16 cellular contexts compared by ENCODE assay signal in genomic region chr3:172569128-172570008, GRCh38. TPM values are rescaled to one million over a fixed set of nuclear protein-coding genes. Genes with fewer than 3 reads are reported as not detected.
DNase-seq lines count a peak whose midpoint lies in the region; ATAC-seq, FAIRE-seq and TF ChIP-seq lines count a peak whose summit lies in the region.
"Had no signal": no experiment of that assay in that cellular context is flagged by ENCODE, and none has a peak within 500 bp of the region (broad histone marks: within the 10 kb centered on the region; RNA-seq: fewer than 3 reads in every experiment).

No MANE protein-coding gene starts in this region.

- H3K4me1 ChIP-seq in DND-41 (ENCODE audit: insufficient read depth, low read length) = no peaks in the 10 kb centered on the region
- H3K4me1 ChIP-seq in K562 (replicated peaks in 1 of 2; ENCODE audit: control insufficient read depth in 2 of 2, insufficient read depth in 2 of 2, low read length in 2 of 2) = no peaks in the 10 kb centered on the region
- peaks cover 0 to 13% (median 6%) of the 10 kb centered on the region in 4 donors for H3K4me1 ChIP-seq in right lobe of liver

- ATAC-seq in DND-41 (ENCODE audit: insufficient read depth, low read depth) (no peak), K562 (no peak), right lobe of liver (peak; percentile 47 to 83 (median 82)), GM19397 (IDR thresholded peaks at IDR 0.05; ENCODE audit: unreplicated experiment) (no peak)

- POLR2A ChIA-PET in K562 (lab: Yijun Ruan, JAX) = no interaction called here

- H4K20me1 ChIP-seq in DND-41 (ENCODE audit: insufficient read depth, low read length) (no peaks in the 10 kb centered on the region), K562 (replicated peaks; ENCODE audit: control insufficient read depth, insufficient read depth, low read length) (no peaks in the 10 kb centered on the region)

- no peak for FAIRE-seq in K562 (lab: Jason Lieb, UNC)

- H3K4me2 ChIP-seq in DND-41 (ENCODE audit: insufficient read depth, low read length) = no peak overlapping the region
- no peak overlapping the region for H3K4me2 ChIP-seq in K562 (ENCODE audit: insufficient read depth, low read length)

- H3K9ac ChIP-seq in DND-41 (ENCODE audit: low read depth, low read length) = no peak overlapping the region
- H3K9ac ChIP-seq in K562 (ENCODE audit: insufficient read depth in 1 of 2, low read depth in 2 of 2, low read length in 2 of 2) = no peak overlapping the region

- CTCF ChIA-PET in K562 (lab: Yijun Ruan, JAX; ENCODE audit: low intra/inter-chr PET ratio) = no interaction called here

- in situ Hi-C loops in K562 (cut with MboI) = no loop called here

- TF ChIP-seq EP300 in K562 (IDR thresholded peaks at IDR 0.05; ENCODE audit: low read length) = no peak

- H3K27me3 Mint-ChIP-seq in endothelial cell (ENCODE audit: unreplicated experiment) = peaks cover 1% of the 10 kb centered on the region

- no peaks in the 10 kb centered on the region for H3K9me3 Mint-ChIP-seq in endothelial cell (ENCODE audit: unreplicated experiment)

- TF ChIP-seq CTCF in DND-41 (IDR thresholded peaks at IDR 0.05; ENCODE audit: borderline replicate concordance, extremely low read depth, low read length, poor library complexity, severe bottlenecking) (no peak), K562 (IDR thresholded peaks at IDR 0.05 in 2 of 3, conservative IDR thresholded peaks at IDR 0.05 in 1 of 3; ENCODE audit: insufficient read depth in 2 of 3, low read depth in 1 of 3, low read length in 3 of 3) (no peak), right lobe of liver (IDR thresholded peaks at IDR 0.05) (no peak), endothelial cell (IDR thresholded peaks at IDR 0.05; ENCODE audit: unreplicated experiment) (no peak)

- TF ChIP-seq POLR2A in K562 (conservative IDR thresholded peaks at IDR 0.05) (no peak), right lobe of liver (IDR thresholded peaks at IDR 0.05) (no peak)

- no peaks in the 10 kb centered on the region for H3K36me3 ChIP-seq in DND-41 (ENCODE audit: insufficient read depth, low read length)
- H3K36me3 ChIP-seq in K562 (ENCODE audit: control insufficient read depth, insufficient read depth, low read length) = no peaks in the 10 kb centered on the region
- H3K36me3 ChIP-seq in right lobe of liver = no peaks in the 10 kb centered on the region

- intact Hi-C loops in K562 (cut with micrococcal nuclease) (no loop called here), right lobe of liver (cut with DNase I) (no loop called here)

- H3K36me3 Mint-ChIP-seq in endothelial cell (ENCODE audit: low read depth, unreplicated experiment) = peaks cover 7% of the 10 kb centered on the region

- no peak for TF ChIP-seq RAD21 in K562 (CRISPR knock-in tag; conservative IDR thresholded peaks at IDR 0.05 in 1 of 2, IDR thresholded peaks at IDR 0.05 in 1 of 2)

- H3K4me3 ChIP-seq in DND-41 (ENCODE audit: low read depth in 1 of 2, low read length in 2 of 2) (no peak overlapping the region), K562 (no peak overlapping the region), right lobe of liver (no peak overlapping the region)
- H3K4me3 ChIP-seq: SK-N-MC had no signal

- H3K27ac ChIP-seq in DND-41 (ENCODE audit: low read length) = no peak overlapping the region
- H3K27ac ChIP-seq in K562 (ENCODE audit: extremely low read depth, low read depth, low read length) = no peak overlapping the region
- peak overlapping the region in 2 of 3 donors; percentile 35 to 63 for H3K27ac ChIP-seq in right lobe of liver
- H3K27ac ChIP-seq: SK-N-MC had no signal

- no peaks in the 10 kb centered on the region for H3K27me3 ChIP-seq in DND-41 (ENCODE audit: insufficient read depth, low read length, poor library complexity)
- H3K27me3 ChIP-seq in K562 (ENCODE audit: control insufficient read depth in 2 of 2, insufficient read depth in 2 of 2, low read length in 2 of 2) = no peaks in the 10 kb centered on the region
- H3K27me3 ChIP-seq in right lobe of liver = no peaks in the 10 kb centered on the region

- no peak overlapping the region for H3K27ac Mint-ChIP-seq in endothelial cell (ENCODE audit: unreplicated experiment)

- no peak overlapping the region for H3K4me3 Mint-ChIP-seq in endothelial cell (ENCODE audit: unreplicated experiment)

- BruUV-seq in K562 (replicated peaks; lab: Mats Ljungman, UMichigan) = no TSS peak

- H2AFZ ChIP-seq in DND-41 (ENCODE audit: low read depth, low read length) (peak overlapping the region; percentile 47; the same call in 1 of the 2 replicates), K562 (ENCODE audit: low read depth, low read length) (no peak overlapping the region)

- peaks cover 7% of the 10 kb centered on the region for H3K9me3 ChIP-seq in DND-41 (ENCODE audit: insufficient read depth, low read length, severe bottlenecking)
- no peaks in the 10 kb centered on the region for H3K9me3 ChIP-seq in K562 (replicated peaks; ENCODE audit: control insufficient read depth, insufficient read depth, low read depth, low read length)
- peaks cover 0 to 4% (median 0%) of the 10 kb centered on the region in 4 donors for H3K9me3 ChIP-seq in right lobe of liver

- no peaks in the 10 kb centered on the region for H3K79me2 ChIP-seq in DND-41 (ENCODE audit: insufficient read depth, low read length)
- H3K79me2 ChIP-seq in K562 (ENCODE audit: control insufficient read depth, insufficient read depth, low read length) = no peaks in the 10 kb centered on the region

- 6% methylated on average over 4 of the region's 4 CpGs for WGBS in K562 (ENCODE audit: insufficient coverage, low coverage, missing lambda C conversion rate)
- 53% methylated on average over 4 of the region's 4 CpGs for WGBS in right lobe of liver (ENCODE audit: insufficient coverage, low coverage, low lambda C conversion rate, missing lambda C conversion rate)

- DNase-seq in DND-41 (no peak), NCI-H146 treated with DMSO at 0.1 percent for 48 hours (lab: John Stamatoyannopoulos, UW; ENCODE audit: unreplicated experiment) (peak; percentile 26), K562 (ENCODE audit: extremely low read depth in 1 of 4, low spot score in 3 of 4) (no peak), right lobe of liver (no peak), endothelial cell (ENCODE audit: low spot score) (no peak)
- no peak for DNase-seq in activated effector memory CD4-positive, alpha-beta T cell treated with Interleukin-2 at 50 U/mL for 16 hours
- DNase-seq: DMS 273 treated with DMSO at 0.1 percent for 48 hours, GOT3, KG1, NCI-H1105 treated with DMSO at 0.1 percent for 48 hours, NCI-H1930, NCI-H2171, NCI-H446 treated with DMSO at 0.1 percent for 48 hours had no signal

- H3K9me1 ChIP-seq in K562 (ENCODE audit: control insufficient read depth, insufficient read depth, low read length) = no peaks in the 10 kb centered on the region

- peaks cover 2% of the 10 kb centered on the region for H3K4me1 Mint-ChIP-seq in endothelial cell (ENCODE audit: unreplicated experiment)

TF ChIP-seq in K562, 482 proteins besides CTCF, POLR2A, EP300 and RAD21:
- TF ChIP-seq CEBPG (CRISPR knock-in tag; IDR thresholded peaks at IDR 0.05) = no peak
- TF ChIP-seq CEBPG (tag; conservative IDR thresholded peaks at IDR 0.05 in 1 of 2, IDR thresholded peaks at IDR 0.05 in 1 of 2) = peak; percentile 37 to 74; a peak in 3 of 4 replicates
- TF ChIP-seq IRF1 (CRISPR knock-in tag; IDR thresholded peaks at IDR 0.05; ENCODE audit: borderline replicate concordance) = no peak
- peak; percentile 38; the same call in 1 of the 2 replicates for TF ChIP-seq CEBPB (tag; IDR thresholded peaks at IDR 0.05)
- TF ChIP-seq EP400 (IDR thresholded peaks at IDR 0.05) = no peak

RNA-seq across cellular contexts. Expression of gene TNFSF10, which starts 46.1 kb away (rescaled TPM):
- total RNA-seq in K562 (2011; cell fraction: chromatin; rRNA removed; ENCODE audit: low replicate concordance) = not detected in 2 replicates
- 0.53 TPM in 1 of 2 replicates, not detected in the other for total RNA-seq in K562 (2011; cell fraction: nucleolus; rRNA removed)
- total RNA-seq in K562 (2011; cell fraction: nucleoplasm; rRNA removed) = not detected in 2 replicates
- total RNA-seq in K562 (2014; rRNA removed) = 0.33 TPM in 1 of 2 replicates, not detected in the other
- total RNA-seq in K562 (2014; rRNA removed; fragmentation: Illumina TruSeq; extraction: Trizol) = 0.33 and 0.35 TPM in 2 replicates
- total RNA-seq in K562 (2015; rRNA removed; fragmentation: Illumina TruSeq; extraction: Trizol) = 1.3 and 1.4 TPM in 2 replicates
- 0.13 and 0.36 TPM in 2 replicates for total RNA-seq in K562 (2021)
- 0.05 and 0.07 TPM in 2 replicates for polyA plus RNA-seq in K562 (2011; rRNA removed)
- polyA plus RNA-seq in K562 (2011; cell fraction: cytosol; rRNA removed) = not detected in 2 replicates
- not detected in 2 replicates for polyA plus RNA-seq in K562 (2011; cell fraction: nucleus; rRNA removed)
- polyA plus RNA-seq in K562 (2012) = 1.7 and 3.8 TPM in 2 replicates
- 0.39 and 0.43 TPM in 2 replicates for polyA plus RNA-seq in K562 (2014; fragmentation: Illumina TruSeq; extraction: Trizol)
- polyA plus RNA-seq in K562 (2014; fragmentation: Nextera tagmentation; extraction: Ambion mirVana) = under 1 TPM; 0.21 TPM
- polyA plus RNA-seq in K562 (2014; rRNA removed) = 0.19 and 0.52 TPM in 2 replicates
- polyA minus RNA-seq in K562 (2011; rRNA and poly(A)+ RNA removed) = not detected in 2 replicates
- polyA minus RNA-seq in K562 (2011; cell fraction: cytosol; rRNA and poly(A)+ RNA removed) = not detected in 2 replicates
- not detected in 2 replicates for polyA minus RNA-seq in K562 (2011; cell fraction: nucleus; rRNA and poly(A)+ RNA removed)
- 10 to 100 TPM; 12.9 to 57.6 (median 40.0) TPM for total RNA-seq in right lobe of liver
- total RNA-seq in endothelial cell (ENCODE audit: unreplicated experiment) = 94.1 TPM
- polyA plus RNA-seq: BJ had no signal

Comparison
In these comparisons a context has a peak if more than half of its experiments do, and no peak if none do; other contexts are left out.
1. ATAC-seq: peak in right lobe of liver (4 of 4); none in DND-41 (single experiment), K562 (single experiment) and GM19397 (single experiment).
2. H3K27ac ChIP-seq: peak in right lobe of liver (2 of 3); none in DND-41 (single experiment) and K562 (single experiment).
3. RNA of gene TNFSF10, which starts 46.1 kb away (total RNA-seq): 94.1 TPM in endothelial cell (single experiment) and 12.9 to 57.6 TPM in right lobe of liver; 0.13 to 1.4 TPM in K562; every median in the first group is over 4 times any median in the second.